Comparison of ENCODE assay signal across 37 cellular contexts in genomic region chr2:136741471-136741870, GRCh38. TPM values are rescaled to one million over a fixed set of nuclear protein-coding genes. Genes with fewer than 3 reads are reported as not detected.
"Had no signal": no experiment of that assay in that cellular context is flagged by ENCODE, and none has a peak within 500 bp of the region (broad histone marks: within the 10 kb centered on the region; RNA-seq: fewer than 3 reads in every experiment).

No MANE protein-coding gene starts in this region.

- H3K27me3 ChIP-seq: adrenal gland, ascending aorta, body of pancreas, brain microvascular endothelial cell, breast epithelium had no signal

- H3K4me1 ChIP-seq: adrenal gland, ascending aorta, body of pancreas, breast epithelium had no signal

- H3K4me3 ChIP-seq: adrenal gland, ascending aorta, body of pancreas, breast epithelium, cardiac muscle cell had no signal

- H3K27ac ChIP-seq: adrenal gland, ascending aorta, body of pancreas, brain microvascular endothelial cell, breast epithelium, cardiac muscle cell had no signal

- FAIRE-seq: astrocyte, bronchial epithelial cell had no signal

- DNase-seq: activated effector memory CD4-positive, alpha-beta T cell treated with anti-CD3 and anti-CD28 coated beads, Interleukin-2, amount 50 U/mL, for 16 hours; activated effector memory CD4-positive, alpha-beta T cell treated with Interleukin-2 at 50 U/mL for 16 hours; activated gamma-delta T cell; activated gamma-delta T cell treated with Interleukin-2 at 50 U/mL for 16 hours; activated naive CD4-positive, alpha-beta T cell; activated naive CD4-positive, alpha-beta T cell treated with anti-CD3 and anti-CD28 coated beads for 36 hours; activated naive CD4-positive, alpha-beta T cell treated with anti-CD3 and anti-CD28 coated beads, Interleukin-2, amount 10 ng/mL, durations not matched to agents 7 days and 5 days; activated naive CD4-positive, alpha-beta T cell treated with anti-CD3 and anti-CD28 coated beads, Interleukin-2, amount 50 U/mL, for 16 hours; activated naive CD4-positive, alpha-beta T cell treated with Interleukin-2 at 50 U/mL for 16 hours; activated naive CD8-positive, alpha-beta T cell treated with anti-CD3 and anti-CD28 coated beads for 36 hours; activated naive CD8-positive, alpha-beta T cell treated with anti-CD3 and anti-CD28 coated beads, Interleukin-2, amount 10 ng/mL, durations not matched to agents 7 days and 5 days; activated naive CD8-positive, alpha-beta T cell treated with anti-CD3 and anti-CD28 coated beads, Interleukin-2, amount 50 U/mL, for 24 hours; activated T-cell treated with anti-CD3 and anti-CD28 coated beads, Interleukin-2, amount 50 U/mL, for 1 hour; activated T-cell treated with anti-CD3 and anti-CD28 coated beads, Interleukin-2, amount 50 U/mL, for 24 hours; activated T-cell treated with anti-CD3 and anti-CD28 coated beads, Interleukin-2, amount 50 U/mL, for 4 hours; activated T-cell treated with anti-CD3 and anti-CD28 coated beads, Interleukin-2, amount 50 U/mL, for 48 hours; activated T-cell treated with anti-CD3 and anti-CD28 coated beads, Interleukin-2, amount 50 U/mL, for 72 hours; adrenal gland; amniotic stem cell; amygdala; anterior cingulate cortex; aorta; body of pancreas; brain microvascular endothelial cell; caudate nucleus; central memory CD4-positive, alpha-beta T cell; cerebellar nuclear complex had no signal

- H3K36me3 ChIP-seq: adrenal gland, ascending aorta, brain microvascular endothelial cell, breast epithelium, cardiac muscle cell had no signal

- ATAC-seq: activated naive CD4-positive, alpha-beta T cell treated with anti-CD3 and anti-CD28 coated beads, Interleukin-2, amount 50 U/mL, for 72 hours; activated naive CD8-positive, alpha-beta T cell treated with anti-CD3 and anti-CD28 coated beads, Interleukin-2, amount 50 U/mL, for 24 hours; activated T-cell treated with anti-CD3 and anti-CD28 coated beads, Interleukin-2, amount 50 U/mL, for 4 hours; activated T-cell treated with anti-CD3 and anti-CD28 coated beads, Interleukin-2, amount 50 U/mL, for 72 hours; activated T-helper 17 cell treated with anti-CD3 and anti-CD28 coated beads, Interleukin-2, amount 50 U/mL, for 72 hours; body of pancreas had no signal

- H3K9me3 ChIP-seq: adrenal gland, ascending aorta, body of pancreas, breast epithelium had no signal

RNA-seq across cellular contexts. Expression of gene THSD7B, which starts 23.9 kb away (rescaled TPM):
- total RNA-seq: activated naive CD4-positive, alpha-beta T cell treated with anti-CD3 and anti-CD28 coated beads for 36 hours; activated naive CD4-positive, alpha-beta T cell treated with anti-CD3 and anti-CD28 coated beads, Interleukin-2, amount 50 U/mL, for 72 hours; activated naive CD8-positive, alpha-beta T cell treated with anti-CD3 and anti-CD28 coated beads for 36 hours; activated naive CD8-positive, alpha-beta T cell treated with anti-CD3 and anti-CD28 coated beads, Interleukin-2, amount 10 ng/mL, durations not matched to agents 7 days and 5 days; activated T-cell treated with anti-CD3 and anti-CD28 coated beads, Interleukin-2, amount 50 U/mL, for 4 hours; activated T-helper 1 cell treated with anti-CD3 and anti-CD28 coated beads, Interleukin-12 subunit alpha, Interleukin-12 subunit beta, Interleukin-2, Interleukin-4 antibody, amounts not matched to agents 30 ng/mL and 10 ng/mL and 1 ng/mL, durations not matched to agents 14 hours and 24 hours and 36 hours; activated T-helper 2 cell treated with anti-CD3 and anti-CD28 coated beads, Interferon-gamma antibody, Interleukin-2, Interleukin-4, amounts not matched to agents 10 μg/mL and 5 μg/mL and 100 μg/mL, durations not matched to agents 14 hours and 24 hours and 36 hours; ascending aorta; bronchial epithelial cell; cardiac muscle cell; chondrocyte had no signal
- polyA plus RNA-seq: cardiac muscle cell had no signal
